25 cellular contexts compared by ENCODE assay signal in genomic region chr16:28482026-28482425, GRCh38. TPM values are rescaled to one million over a fixed set of nuclear protein-coding genes. Genes with fewer than 3 reads are reported as not detected.
"Had no signal": no experiment of that assay in that cellular context is flagged by ENCODE, and none has a peak within 500 bp of the region (broad histone marks: within the 10 kb centered on the region; RNA-seq: fewer than 3 reads in every experiment).

No MANE protein-coding gene starts in this region.

- FAIRE-seq: K562 had no signal

- H3K27ac Mint-ChIP-seq: activated CD8-positive, alpha-beta T cell treated with anti-CD3 and anti-CD28 coated beads for 36 hours; activated naive CD4-positive, alpha-beta T cell treated with anti-CD3 and anti-CD28 coated beads, Interleukin-2, amount 10 ng/mL, durations not matched to agents 7 days and 5 days; activated naive CD8-positive, alpha-beta T cell treated with anti-CD3 and anti-CD28 coated beads for 36 hours; activated T-cell treated with anti-CD3 and anti-CD28 coated beads, Interleukin-2, amount 50 U/mL, for 72 hours; activated T-helper 2 cell treated with anti-CD3 and anti-CD28 coated beads, Interferon-gamma antibody, Interleukin-2, Interleukin-4, amounts not matched to agents 10 μg/mL and 5 μg/mL and 100 μg/mL, durations not matched to agents 14 hours and 24 hours and 36 hours had no signal

- DNase-seq: activated CD4-positive, alpha-beta T cell treated with anti-CD3 and anti-CD28 coated beads for 4 hours; activated CD8-positive, alpha-beta memory T cell treated with anti-CD3 and anti-CD28 coated beads, Interleukin-2, amount 50 U/mL, for 4 hours; activated CD8-positive, alpha-beta T cell treated with anti-CD3 and anti-CD28 coated beads for 36 hours; activated gamma-delta T cell treated with Interleukin-2 at 50 U/mL for 16 hours; activated naive CD4-positive, alpha-beta T cell treated with anti-CD3 and anti-CD28 coated beads, Interleukin-2, amount 10 ng/mL, durations not matched to agents 7 days and 5 days; activated naive CD8-positive, alpha-beta T cell treated with anti-CD3 and anti-CD28 coated beads for 36 hours; activated T-cell treated with anti-CD3 and anti-CD28 coated beads, Interleukin-2, amount 50 U/mL, for 72 hours; Karpas-422; MM.1S; NCI-H1105 treated with DMSO at 0.1 percent for 48 hours; NCI-H1436 treated with DMSO at 0.1 percent for 48 hours; NCI-H187; NCI-H2081; NCI-H510A treated with DMSO at 0.1 percent for 48 hours; NCI-H69; NK-92 treated with Interleukin-12 subunit alpha and Interleukin-12 subunit beta, amount 100 ng/mL, for 24 hours; OCI-M1; SHP77 treated with DMSO at 0.1 percent for 48 hours; T-helper 2 cell; T1000; WERI-Rb-1 had no signal

- H3K4me1 Mint-ChIP-seq: activated naive CD4-positive, alpha-beta T cell treated with anti-CD3 and anti-CD28 coated beads, Interleukin-2, amount 10 ng/mL, durations not matched to agents 7 days and 5 days had no signal

- H3K4me3 ChIP-seq: K562 had no signal

- H3K27ac ChIP-seq: RWPE1, WERI-Rb-1 had no signal

- H3K27me3 Mint-ChIP-seq: activated CD8-positive, alpha-beta T cell treated with anti-CD3 and anti-CD28 coated beads for 36 hours; activated naive CD4-positive, alpha-beta T cell treated with anti-CD3 and anti-CD28 coated beads, Interleukin-2, amount 10 ng/mL, durations not matched to agents 7 days and 5 days; activated naive CD8-positive, alpha-beta T cell treated with anti-CD3 and anti-CD28 coated beads for 36 hours had no signal

- H3K4me3 Mint-ChIP-seq: activated CD8-positive, alpha-beta T cell treated with anti-CD3 and anti-CD28 coated beads for 36 hours; activated naive CD4-positive, alpha-beta T cell treated with anti-CD3 and anti-CD28 coated beads, Interleukin-2, amount 10 ng/mL, durations not matched to agents 7 days and 5 days; activated naive CD8-positive, alpha-beta T cell treated with anti-CD3 and anti-CD28 coated beads for 36 hours; activated T-cell treated with anti-CD3 and anti-CD28 coated beads, Interleukin-2, amount 50 U/mL, for 72 hours had no signal

- ATAC-seq: activated CD8-positive, alpha-beta T cell treated with anti-CD3 and anti-CD28 coated beads for 36 hours; activated T-cell treated with anti-CD3 and anti-CD28 coated beads, Interleukin-2, amount 50 U/mL, for 72 hours; K562; Panc1 had no signal

RNA-seq across cellular contexts. Expression of gene NPIPB7, which starts 9.9 kb away (rescaled TPM):
- total RNA-seq: activated CD8-positive, alpha-beta T cell treated with anti-CD3 and anti-CD28 coated beads for 36 hours; activated naive CD8-positive, alpha-beta T cell treated with anti-CD3 and anti-CD28 coated beads for 36 hours; activated T-helper 2 cell treated with anti-CD3 and anti-CD28 coated beads, Interferon-gamma antibody, Interleukin-2, Interleukin-4, amounts not matched to agents 10 μg/mL and 5 μg/mL and 100 μg/mL, durations not matched to agents 14 hours and 24 hours and 36 hours; K562 had no signal

RNA-seq across cellular contexts. Expression of gene IL27, which starts 24.6 kb away (rescaled TPM):
- total RNA-seq: activated CD8-positive, alpha-beta T cell treated with anti-CD3 and anti-CD28 coated beads for 36 hours; activated naive CD8-positive, alpha-beta T cell treated with anti-CD3 and anti-CD28 coated beads for 36 hours; activated T-cell treated with anti-CD3 and anti-CD28 coated beads, Interleukin-2, amount 50 U/mL, for 72 hours; activated T-helper 2 cell treated with anti-CD3 and anti-CD28 coated beads, Interferon-gamma antibody, Interleukin-2, Interleukin-4, amounts not matched to agents 10 μg/mL and 5 μg/mL and 100 μg/mL, durations not matched to agents 14 hours and 24 hours and 36 hours; K562 had no signal
- polyA plus RNA-seq: K562 had no signal

RNA-seq across cellular contexts. Expression of gene NUPR1, which starts 56.7 kb away (rescaled TPM):
- total RNA-seq: activated CD8-positive, alpha-beta T cell treated with anti-CD3 and anti-CD28 coated beads for 36 hours; activated naive CD8-positive, alpha-beta T cell treated with anti-CD3 and anti-CD28 coated beads for 36 hours; activated T-cell treated with anti-CD3 and anti-CD28 coated beads, Interleukin-2, amount 50 U/mL, for 72 hours; activated T-helper 2 cell treated with anti-CD3 and anti-CD28 coated beads, Interferon-gamma antibody, Interleukin-2, Interleukin-4, amounts not matched to agents 10 μg/mL and 5 μg/mL and 100 μg/mL, durations not matched to agents 14 hours and 24 hours and 36 hours had no signal
